Comparison of ENCODE assay signal across 12 cellular contexts in the genomic region with DNA sequence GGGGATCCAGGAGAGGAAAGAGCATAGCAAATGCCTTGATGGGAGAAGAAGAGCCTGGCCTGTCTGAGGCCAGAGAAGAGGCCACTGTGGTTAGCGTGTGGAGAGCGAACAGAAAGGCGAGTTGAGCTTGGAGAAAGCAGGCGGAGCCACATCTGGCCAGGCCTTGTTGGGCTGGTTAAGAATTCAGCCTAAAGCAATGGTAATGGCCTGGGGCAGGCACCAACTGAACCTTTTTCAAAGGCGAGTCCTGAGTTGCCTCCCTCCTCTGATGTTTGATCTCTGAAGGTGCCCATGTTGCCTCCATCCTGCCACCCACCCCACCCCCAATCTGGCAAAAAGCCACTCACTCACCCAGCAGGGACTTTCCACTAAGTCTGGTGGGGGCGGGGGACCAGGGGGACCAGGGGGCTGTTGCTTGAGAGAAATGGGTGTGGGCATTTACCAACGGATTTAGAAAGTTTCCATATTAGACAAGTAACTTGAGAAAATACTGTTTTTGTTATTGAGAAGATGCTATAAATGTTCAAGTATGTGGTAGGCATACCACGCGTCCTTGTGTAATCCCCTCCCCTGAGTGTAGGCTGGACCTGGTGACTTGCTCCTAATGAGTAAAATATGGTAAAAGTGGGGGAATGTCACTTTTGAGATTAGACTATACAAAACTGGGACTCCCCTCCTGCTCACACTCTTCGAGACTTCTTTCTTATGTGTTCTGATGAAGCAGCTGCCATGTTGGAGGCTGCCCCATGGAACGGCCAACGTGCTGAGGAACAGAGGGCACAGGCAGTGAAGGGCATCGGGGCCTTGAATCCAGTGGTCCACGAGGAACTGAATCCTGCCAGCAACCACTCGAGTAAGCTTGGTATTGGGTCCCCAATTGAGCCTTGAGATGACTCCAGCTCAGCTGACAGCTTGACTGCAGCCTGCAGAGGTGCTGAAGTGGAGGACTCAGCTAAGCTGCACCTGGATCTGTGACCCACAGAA. TPM values are rescaled to one million over a fixed set of nuclear protein-coding genes. Genes with fewer than 3 reads are reported as not detected.
DNase-seq lines count a peak whose midpoint lies in the region; ATAC-seq and TF ChIP-seq lines count a peak whose summit lies in the region.
"Had no signal": no experiment of that assay in that cellular context is flagged by ENCODE, and none has a peak within 500 bp of the region (broad histone marks: within the 10 kb centered on the region; RNA-seq: fewer than 3 reads in every experiment).

No MANE protein-coding gene starts in this region.

- peaks cover 72% of the 10 kb centered on the region for H3K4me1 Mint-ChIP-seq in activated naive CD4-positive, alpha-beta T cell treated with anti-CD3 and anti-CD28 coated beads for 36 hours (ENCODE audit: low read depth)
- H3K4me1 Mint-ChIP-seq in nephron progenitor cell = peaks cover 53% of the 10 kb centered on the region

- no peaks in the 10 kb centered on the region for H3K27me3 Mint-ChIP-seq in activated naive CD4-positive, alpha-beta T cell treated with anti-CD3 and anti-CD28 coated beads for 36 hours (ENCODE audit: low read depth)
- H3K27me3 Mint-ChIP-seq in nephron progenitor cell (ENCODE audit: low read depth, poor library complexity) = peaks cover 6% of the 10 kb centered on the region

- H3K36me3 ChIP-seq in BLaER1 treated with 17β-estradiol and CSF1 and Interleukin-3, amounts not matched to agents 10 nM and 100 nM = peaks cover 0 to 6% (median 0%) of the 10 kb centered on the region in 11 experiments; a peak in 2 of 22 replicates
- H3K36me3 ChIP-seq in RWPE2 (ENCODE audit: low read depth) (no peaks in the 10 kb centered on the region), smooth muscle cell (ENCODE audit: low read depth) (no peaks in the 10 kb centered on the region)
- H3K36me3 ChIP-seq: BE2C had no signal

- no peaks in the 10 kb centered on the region for H3K9me3 ChIP-seq in BLaER1 treated with 17β-estradiol and CSF1 and Interleukin-3, amounts not matched to agents 10 nM and 100 nM (replicated peaks in 1 of 11)
- H3K9me3 ChIP-seq in RWPE2 (ENCODE audit: severe bottlenecking) = no peaks in the 10 kb centered on the region
- no peaks in the 10 kb centered on the region for H3K9me3 ChIP-seq in smooth muscle cell (replicated peaks; ENCODE audit: low read depth)
- H3K9me3 ChIP-seq: BE2C had no signal

- no peak overlapping the region for H2AFZ ChIP-seq in smooth muscle cell (ENCODE audit: low read depth)

- H3K4me2 ChIP-seq in BLaER1 treated with 17β-estradiol and CSF1 and Interleukin-3, amounts not matched to agents 10 nM and 100 nM = peak overlapping the region in 10 of 11 experiments; percentile 5 to 51 (median 34); a peak in 15 of 22 replicates
- H3K4me2 ChIP-seq in smooth muscle cell = no peak overlapping the region

- H3K27me3 ChIP-seq in BLaER1 treated with 17β-estradiol and CSF1 and Interleukin-3, amounts not matched to agents 10 nM and 100 nM = no peaks in the 10 kb centered on the region
- no peaks in the 10 kb centered on the region for H3K27me3 ChIP-seq in RWPE2 (ENCODE audit: insufficient read depth, poor library complexity, severe bottlenecking)
- no peaks in the 10 kb centered on the region for H3K27me3 ChIP-seq in smooth muscle cell (ENCODE audit: low read depth)
- H3K27me3 ChIP-seq: BE2C had no signal

- no peaks in the 10 kb centered on the region for H3K9me3 Mint-ChIP-seq in activated naive CD4-positive, alpha-beta T cell treated with anti-CD3 and anti-CD28 coated beads for 36 hours
- H3K9me3 Mint-ChIP-seq in nephron progenitor cell = peaks cover 8% of the 10 kb centered on the region

- H3K9ac ChIP-seq in BLaER1 treated with 17β-estradiol and CSF1 and Interleukin-3, amounts not matched to agents 10 nM and 100 nM = peak overlapping the region in 1 of 11 experiments; percentile 22; a peak in 1 of 22 replicates
- H3K9ac ChIP-seq in smooth muscle cell (ENCODE audit: low read depth) = no peak overlapping the region

- peak; percentile 38 for DNase-seq in RWPE2 (ENCODE audit: low spot score)
- DNase-seq in activated naive CD4-positive, alpha-beta T cell treated with anti-CD3 and anti-CD28 coated beads for 36 hours = peak; percentile 95
- DNase-seq in smooth muscle cell (lab: John Stamatoyannopoulos, UW; ENCODE audit: unreplicated experiment) = no peak
- no peak for DNase-seq in NCI-H510A treated with DMSO at 0.1 percent for 48 hours (lab: John Stamatoyannopoulos, UW)
- no peak for DNase-seq in NCI-H748 (lab: John Stamatoyannopoulos, UW; ENCODE audit: unreplicated experiment)
- DNase-seq in GDM1 (lab: John Stamatoyannopoulos, UW) = no peak
- no peak for DNase-seq in nephron progenitor cell
- DNase-seq: BE2C, H7, NCI-H2171 treated with DMSO at 0.1 percent for 48 hours had no signal

- H3K27ac ChIP-seq in BLaER1 treated with 17β-estradiol and CSF1 and Interleukin-3, amounts not matched to agents 10 nM and 100 nM = peak overlapping the region in 3 of 11 experiments; percentile 0 to 48 (median 40); a peak in 5 of 22 replicates
- H3K27ac ChIP-seq in RWPE2 (ENCODE audit: poor library complexity, severe bottlenecking) (peak overlapping the region; percentile 100), smooth muscle cell (ENCODE audit: low read depth) (peak overlapping the region; percentile 33)

- no peak for ATAC-seq in RWPE2 (ENCODE audit: low read depth)

- peaks cover 6% of the 10 kb centered on the region for H3F3A ChIP-seq in smooth muscle cell (ENCODE audit: low read depth)

- peaks cover 34 to 56% (median 50%) of the 10 kb centered on the region in 10 experiments for H3K4me1 ChIP-seq in BLaER1 treated with 17β-estradiol and CSF1 and Interleukin-3, amounts not matched to agents 10 nM and 100 nM
- H3K4me1 ChIP-seq in RWPE2 (ENCODE audit: insufficient read depth, poor library complexity, severe bottlenecking) = peaks cover 31% of the 10 kb centered on the region
- no peaks in the 10 kb centered on the region for H3K4me1 ChIP-seq in smooth muscle cell (ENCODE audit: low read depth)
- H3K4me1 ChIP-seq: BE2C had no signal

- no peak overlapping the region for H3K4me3 ChIP-seq in BLaER1 treated with 17β-estradiol and CSF1 and Interleukin-3, amounts not matched to agents 10 nM and 100 nM
- H3K4me3 ChIP-seq in RWPE2 (ENCODE audit: severe bottlenecking) = no peak overlapping the region
- H3K4me3 ChIP-seq in smooth muscle cell = no peak overlapping the region

- H4K20me1 ChIP-seq in BLaER1 treated with 17β-estradiol and CSF1 and Interleukin-3, amounts not matched to agents 10 nM and 100 nM = no peaks in the 10 kb centered on the region
- H4K20me1 ChIP-seq in smooth muscle cell (ENCODE audit: low read depth) = no peaks in the 10 kb centered on the region

- 74% methylated on average over 15 of the region's 15 CpGs for WGBS in smooth muscle cell (ENCODE audit: low lambda C conversion rate)

- peak overlapping the region; percentile 91 for H3K27ac Mint-ChIP-seq in activated naive CD4-positive, alpha-beta T cell treated with anti-CD3 and anti-CD28 coated beads for 36 hours
- H3K27ac Mint-ChIP-seq in nephron progenitor cell = no peak overlapping the region

- intact Hi-C loops in activated naive CD4-positive, alpha-beta T cell treated with anti-CD3 and anti-CD28 coated beads for 36 hours (cut with micrococcal nuclease) = loop anchor here (1.0 kb wide), 4 partner anchors 15 to 86 kb away; no protein-coding TSS in a partner anchor

- peak overlapping the region; percentile 61 for H3K4me3 Mint-ChIP-seq in activated naive CD4-positive, alpha-beta T cell treated with anti-CD3 and anti-CD28 coated beads for 36 hours
- no peak overlapping the region for H3K4me3 Mint-ChIP-seq in nephron progenitor cell

- H3K79me2 ChIP-seq in smooth muscle cell (ENCODE audit: low read depth) = no peaks in the 10 kb centered on the region

- no peak for TF ChIP-seq CTCF in RWPE2 (IDR thresholded peaks at IDR 0.05; ENCODE audit: poor library complexity, severe bottlenecking)
- TF ChIP-seq CTCF in smooth muscle cell (IDR thresholded peaks at IDR 0.05; ENCODE audit: borderline replicate concordance, insufficient read depth, poor library complexity, severe bottlenecking) = no peak
- TF ChIP-seq CTCF in nephron progenitor cell (IDR thresholded peaks at IDR 0.05) = no peak

- CTCF ChIA-PET in activated naive CD4-positive, alpha-beta T cell treated with anti-CD3 and anti-CD28 coated beads for 36 hours (lab: Charles Lee) = interaction anchor here (0.6 to 16.6 kb wide), 21 partner anchors 9 to 226 kb away, joined by 3 to 276 read pairs (median 7); a partner anchor contains a TSS

- H3K36me3 Mint-ChIP-seq in activated naive CD4-positive, alpha-beta T cell treated with anti-CD3 and anti-CD28 coated beads for 36 hours (ENCODE audit: low read depth) = no peaks in the 10 kb centered on the region
- H3K36me3 Mint-ChIP-seq in nephron progenitor cell (ENCODE audit: low read depth) = no peaks in the 10 kb centered on the region

RNA-seq across cellular contexts. Expression of a gene that starts 29.9 kb away (rescaled TPM):
- total RNA-seq in activated naive CD4-positive, alpha-beta T cell treated with anti-CD3 and anti-CD28 coated beads for 36 hours = 1 to 10 TPM; 4.7 to 5.9 TPM
- 0.63 and 1.2 TPM in 2 replicates for total RNA-seq in smooth muscle cell
- 0.13 and 3.3 TPM in 2 replicates for polyA plus RNA-seq in smooth muscle cell
- polyA plus RNA-seq: liver had no signal

RNA-seq across cellular contexts. Expression of a gene that starts 34.0 kb away (rescaled TPM):
- 100 to 1,000 TPM; 150 to 156 TPM for total RNA-seq in activated naive CD4-positive, alpha-beta T cell treated with anti-CD3 and anti-CD28 coated beads for 36 hours
- not detected in 2 replicates for total RNA-seq in smooth muscle cell
- not detected in 2 replicates for polyA plus RNA-seq in smooth muscle cell

Comparison
In these comparisons a context has a peak if more than half of its experiments do, and no peak if none do; other contexts are left out.
1. DNase-seq: peak in RWPE2 (single experiment) and activated naive CD4-positive, alpha-beta T cell treated with anti-CD3 and anti-CD28 coated beads for 36 hours (single experiment); none in smooth muscle cell (single experiment), NCI-H510A treated with DMSO at 0.1 percent for 48 hours (single experiment), NCI-H748 (single experiment), GDM1 (single experiment) and nephron progenitor cell (single experiment).
2. RNA of a gene that starts 34.0 kb away (total RNA-seq): 150 to 156 TPM in activated naive CD4-positive, alpha-beta T cell treated with anti-CD3 and anti-CD28 coated beads for 36 hours; not detected in smooth muscle cell; every median in the first group is over 100 times any median in the second.